ENCODE assay signal across 10 cellular contexts in the genomic region with DNA sequence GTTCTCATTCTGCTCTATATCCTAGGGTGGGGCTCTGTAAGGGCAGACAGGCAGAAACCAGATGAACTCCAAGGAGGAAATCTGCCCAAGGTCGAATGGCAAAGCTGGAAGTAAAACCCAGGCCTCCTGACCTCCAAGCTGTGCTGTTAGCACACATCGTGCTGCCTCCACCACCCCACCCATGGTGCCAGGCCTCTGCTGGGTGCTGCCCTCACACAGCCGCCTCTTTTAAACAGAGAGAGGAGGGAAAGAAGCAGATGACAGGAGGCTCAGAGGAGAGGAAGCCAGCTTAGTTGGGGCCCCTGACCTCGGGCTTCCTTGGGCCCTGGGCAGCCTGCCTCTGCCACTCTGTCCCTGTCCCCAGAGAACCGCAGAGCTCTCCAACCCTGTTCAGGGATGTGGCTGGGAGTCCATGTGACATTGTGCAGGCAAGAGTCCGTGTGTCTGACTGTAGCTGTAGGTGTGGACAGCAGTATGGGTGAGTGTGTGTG. TPM values are rescaled to one million over a fixed set of nuclear protein-coding genes. Genes with fewer than 3 reads are reported as not detected.
DNase-seq lines count a peak whose midpoint lies in the region; ATAC-seq and TF ChIP-seq lines count a peak whose summit lies in the region.
"Had no signal": no experiment of that assay in that cellular context is flagged by ENCODE, and none has a peak within 500 bp of the region (broad histone marks: within the 10 kb centered on the region; RNA-seq: fewer than 3 reads in every experiment).

No MANE protein-coding gene starts in this region.

- peak overlapping the region; percentile 46 for H3K4me3 Mint-ChIP-seq in memory B cell

- peaks cover 16% of the 10 kb centered on the region for H3K27me3 Mint-ChIP-seq in memory B cell

- H3K36me3 ChIP-seq in duodenal mucosa (ENCODE audit: control insufficient read depth in 1 of 2, insufficient read depth in 2 of 2, low read length in 2 of 2) (no peaks in the 10 kb centered on the region), thoracic aorta (peaks cover 3% of the 10 kb centered on the region)

- H3K27me3 ChIP-seq in duodenal mucosa (ENCODE audit: control insufficient read depth in 1 of 2, insufficient read depth in 2 of 2, low read length in 2 of 2) (no peaks in the 10 kb centered on the region), thoracic aorta (replicated peaks; ENCODE audit: insufficient read depth) (no peaks in the 10 kb centered on the region)

- TF ChIP-seq CTCF in RWPE1 (conservative IDR thresholded peaks at IDR 0.05; ENCODE audit: low read depth): no peak
- TF ChIP-seq CTCF in thoracic aorta (IDR thresholded peaks at IDR 0.05): no peak

- H3K27ac ChIP-seq in RWPE1 (peak overlapping the region; percentile 93), duodenal mucosa (ENCODE audit: low read depth, low read length) (no peak overlapping the region), thoracic aorta (peak overlapping the region; percentile 99)

- H3K4me3 ChIP-seq in duodenal mucosa (ENCODE audit: low read depth in 1 of 2, low read length in 2 of 2): peak overlapping the region; percentile 59 to 62
- peak overlapping the region; percentile 86 for H3K4me3 ChIP-seq in thoracic aorta

- no peaks in the 10 kb centered on the region for H3K9me3 Mint-ChIP-seq in memory B cell

- POLR2A ChIA-PET in RWPE1 (lab: Yijun Ruan, JAX; ENCODE audit: low non-redundant PET): interaction anchor here (0.6 kb wide), 1 partner anchor 50 kb away, joined by 3 read pairs; a partner anchor contains a TSS

- no peak for DNase-seq in RWPE1 (ENCODE audit: low spot score)
- DNase-seq in memory B cell (ENCODE audit: low spot score in 2 of 2): no peak
- no peak for DNase-seq in thoracic aorta (ENCODE audit: low spot score)
- DNase-seq in ureter (ENCODE audit: low spot score): no peak
- DNase-seq: NCI-H748 treated with DMSO at 0.1 percent for 48 hours; stimulated activated CD4-positive, alpha-beta T cell treated with anti-CD3 and anti-CD28 coated beads, Interleukin-1b, Interleukin-23, amount 100 ng/mL, for 48 hours had no signal

- H3K9ac ChIP-seq in duodenal mucosa (ENCODE audit: low read depth in 1 of 2, low read length in 2 of 2): peak overlapping the region; percentile 43 to 56

- no peak overlapping the region for H3K27ac Mint-ChIP-seq in memory B cell

- no peaks in the 10 kb centered on the region for H3K36me3 Mint-ChIP-seq in memory B cell

- H3K9me3 ChIP-seq in duodenal mucosa (ENCODE audit: control insufficient read depth in 1 of 2, low read length in 2 of 2): no peaks in the 10 kb centered on the region
- no peaks in the 10 kb centered on the region for H3K9me3 ChIP-seq in thoracic aorta

- ATAC-seq in memory B cell (ENCODE audit: low read depth) (no peak), thoracic aorta (ENCODE audit: insufficient number of reproducible peaks, low FRiP score, low read depth) (no peak), HG03159 (IDR thresholded peaks at IDR 0.05; ENCODE audit: unreplicated experiment) (no peak), GM21515 (IDR thresholded peaks at IDR 0.05; ENCODE audit: unreplicated experiment) (no peak), GM18870 (IDR thresholded peaks at IDR 0.05; ENCODE audit: unreplicated experiment) (no peak)

- CTCF ChIA-PET in RWPE1 (lab: Yijun Ruan, JAX): interaction anchor here (0.7 to 3.6 kb wide), 2 partner anchors 11 to 71 kb away, joined by 4 to 26 read pairs; no protein-coding TSS in a partner anchor

- peaks cover 9% of the 10 kb centered on the region for H3K4me1 Mint-ChIP-seq in memory B cell

- H3K4me1 ChIP-seq in duodenal mucosa (ENCODE audit: control insufficient read depth in 1 of 2, insufficient read depth in 2 of 2, low read length in 2 of 2): peaks cover 20 to 25% of the 10 kb centered on the region in 2 donors
- peaks cover 11 to 61% of the 10 kb centered on the region in 2 donors for H3K4me1 ChIP-seq in thoracic aorta (ENCODE audit: control insufficient read depth in 1 of 2, low read depth in 2 of 2)

RNA-seq across cellular contexts. Expression of a gene that starts 1.1 kb away (rescaled TPM):
- total RNA-seq in thoracic aorta (100 to 1,000 TPM in 1 of 2 donors, 10 to 100 TPM in 1; 71.5 to 119 TPM), ureter (6.4 TPM)

RNA-seq across cellular contexts. Expression of a gene that starts 50.5 kb away (rescaled TPM):
- total RNA-seq in thoracic aorta (10 to 100 TPM; 66.9 to 80.8 TPM), ureter (213 TPM)

RNA-seq across cellular contexts. Expression of a gene that starts 51.1 kb away (rescaled TPM):
- total RNA-seq in thoracic aorta (10 to 100 TPM; 29.8 to 48.2 TPM), ureter (48.8 TPM)
